ENCODE assay signal across 1 cellular context in the genomic region with DNA sequence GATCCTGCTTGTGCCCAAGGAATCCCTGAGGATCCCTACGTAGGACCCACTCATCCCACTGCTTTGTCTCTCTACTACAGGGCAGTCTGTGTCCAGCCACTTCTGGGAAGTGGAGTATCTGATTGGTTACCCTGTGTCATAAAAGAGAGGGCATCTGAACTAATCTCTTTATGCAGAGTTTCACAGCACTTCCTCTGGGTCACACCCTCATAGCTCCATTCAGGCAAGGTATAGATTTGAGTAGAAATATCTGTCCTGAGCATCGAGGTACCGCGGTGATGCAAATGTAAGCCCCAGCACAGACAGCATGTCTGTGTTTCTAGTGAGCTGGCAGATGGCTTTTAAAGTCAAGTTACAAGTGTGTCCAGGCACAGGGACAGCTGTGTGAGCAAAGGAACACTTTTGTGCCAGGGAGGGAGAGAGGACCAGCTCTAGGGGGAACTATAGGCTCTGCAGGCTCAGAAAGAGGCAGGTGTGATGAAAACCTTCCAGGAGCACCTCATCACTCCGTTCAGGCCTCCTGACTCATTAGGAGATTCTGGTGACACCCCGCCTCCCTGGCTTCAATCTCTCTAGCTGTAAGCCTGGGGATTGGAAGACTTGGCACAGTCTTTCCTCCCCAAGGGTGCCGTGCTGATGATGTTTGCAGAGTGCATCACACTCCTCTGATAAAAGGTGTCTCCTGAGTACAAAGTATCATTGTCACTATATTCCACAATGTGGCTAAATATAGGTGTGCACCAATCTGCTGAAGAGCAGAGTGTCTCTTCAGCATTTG.
TF ChIP-seq lines count a peak whose summit lies in the region.

No MANE protein-coding gene starts in this region.

TF ChIP-seq in HepG2, 621 proteins besides CTCF, POLR2A, EP300 and RAD21 (continued from another document):
- TF ChIP-seq MAX (IDR thresholded peaks at IDR 0.05): no peak
- TF ChIP-seq, protein P1, sequence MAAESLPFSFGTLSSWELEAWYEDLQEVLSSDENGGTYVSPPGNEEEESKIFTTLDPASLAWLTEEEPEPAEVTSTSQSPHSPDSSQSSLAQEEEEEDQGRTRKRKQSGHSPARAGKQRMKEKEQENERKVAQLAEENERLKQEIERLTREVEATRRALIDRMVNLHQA (CRISPR knock-in tag; IDR thresholded peaks at IDR 0.05): no peak
